8 cellular contexts compared by ENCODE assay signal in genomic region chr4:99763635-99764101, GRCh38. TPM values are rescaled to one million over a fixed set of nuclear protein-coding genes. Genes with fewer than 3 reads are reported as not detected.
A peak's percentile ranks its signal among the peaks of the same experiment; 100 is the strongest.
DNase-seq lines count a peak whose midpoint lies in the region; ATAC-seq and TF ChIP-seq lines count a peak whose summit lies in the region.

No MANE protein-coding gene starts in this region.

- no peak for TF ChIP-seq CTCF in AG09309 (IDR thresholded peaks at IDR 0.05; ENCODE audit: control insufficient read depth, insufficient read depth, low read depth, low read length, missing control alignments)

- ATAC-seq in GM21786 (IDR thresholded peaks at IDR 0.05; ENCODE audit: unreplicated experiment) = peak; percentile 78

- H3K4me3 ChIP-seq in AG09309 (ENCODE audit: control insufficient read depth, low read depth, low read length) = no peak overlapping the region

- peak; percentile 80 for DNase-seq in AG09309 (ENCODE audit: low read depth)
- peak; percentile 36 for DNase-seq in SW480 (ENCODE audit: low spot score)
- DNase-seq in inferior parietal cortex (ENCODE audit: extremely low spot score) = peak; percentile 58
- DNase-seq in NCI-H1105 (lab: John Stamatoyannopoulos, UW) = no peak
- no peak for DNase-seq in NCI-H510A treated with DMSO at 0.1 percent for 48 hours (lab: John Stamatoyannopoulos, UW)
- no peak for DNase-seq in mesenteric fat pad (ENCODE audit: low spot score)
- DNase-seq in NCI-H2227 (lab: John Stamatoyannopoulos, UW; ENCODE audit: unreplicated experiment) = no peak

RNA-seq across cellular contexts. Expression of gene DAPP1, which starts 53.0 kb away (rescaled TPM):
- 4.9 TPM for total RNA-seq in mesenteric fat pad

Comparison
In these comparisons a context has a peak if more than half of its experiments do, and no peak if none do; other contexts are left out.
1. DNase-seq: peak in AG09309 (single experiment), SW480 (single experiment) and inferior parietal cortex (single experiment); none in NCI-H1105 (single experiment), NCI-H510A treated with DMSO at 0.1 percent for 48 hours (single experiment), mesenteric fat pad (single experiment) and NCI-H2227 (single experiment).